Comparison of ENCODE assay signal across 11 cellular contexts in the genomic region with DNA sequence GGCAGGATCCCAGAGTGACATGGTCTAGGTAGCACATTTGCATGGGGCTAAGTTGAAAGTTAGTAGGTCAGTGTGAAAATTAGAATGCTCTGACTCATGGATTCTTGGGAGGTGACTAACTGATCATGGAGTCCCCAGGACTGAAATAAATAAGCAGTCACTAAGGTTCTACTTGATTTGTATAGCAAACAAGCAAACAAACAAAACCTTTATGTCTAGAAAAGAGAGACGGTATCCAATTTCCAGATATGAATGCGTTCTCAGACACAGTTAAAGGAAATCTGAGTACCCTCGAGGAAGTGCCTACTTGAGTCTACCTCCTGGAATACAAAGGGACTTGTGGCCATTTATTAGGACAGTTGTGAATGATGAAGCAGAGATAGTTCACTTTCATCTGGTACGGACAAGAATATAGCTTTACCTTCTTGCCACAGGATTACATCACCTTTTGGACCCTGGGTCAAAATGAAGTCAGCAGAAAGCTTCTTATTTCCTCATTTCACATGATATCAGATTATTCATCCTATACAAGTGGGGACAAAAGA. TPM values are rescaled to one million over a fixed set of nuclear protein-coding genes. Genes with fewer than 3 reads are reported as not detected.
DNase-seq lines count a peak whose midpoint lies in the region; ATAC-seq and TF ChIP-seq lines count a peak whose summit lies in the region.
"Had no signal": no experiment of that assay in that cellular context is flagged by ENCODE, and none has a peak within 500 bp of the region (broad histone marks: within the 10 kb centered on the region; RNA-seq: fewer than 3 reads in every experiment).

No MANE protein-coding gene starts in this region.

- ATAC-seq in HG02588 (IDR thresholded peaks at IDR 0.05; ENCODE audit: unreplicated experiment): no peak

- no peak overlapping the region for H3K14ac ChIP-seq in trophoblast cell (ENCODE audit: low read length)

- peaks cover 33% of the 10 kb centered on the region for H3K4me1 ChIP-seq in GM23248 (ENCODE audit: insufficient read depth)
- H3K4me1 ChIP-seq in trophoblast cell (ENCODE audit: control insufficient read depth in 1 of 2, insufficient read depth in 2 of 2, low read length in 2 of 2): peaks cover 0 to 2% of the 10 kb centered on the region in 2 experiments

- TF ChIP-seq CTCF in cardiac fibroblast (IDR thresholded peaks at IDR 0.05; ENCODE audit: low read depth, low read length): no peak

- H3F3A ChIP-seq in GM23248 (ENCODE audit: insufficient read depth): peaks cover 11% of the 10 kb centered on the region; the same call in 1 of the 2 replicates

- no peak overlapping the region for H2AFZ ChIP-seq in GM23248
- H2AFZ ChIP-seq in trophoblast cell (ENCODE audit: insufficient read depth, low read length, poor library complexity): no peak overlapping the region

- no peak overlapping the region for H2BK120ac ChIP-seq in trophoblast cell (ENCODE audit: insufficient read depth, low read length, poor library complexity)

- no peak overlapping the region for H4K91ac ChIP-seq in trophoblast cell (ENCODE audit: low read depth, low read length)

- no peak overlapping the region for H3K23ac ChIP-seq in trophoblast cell (ENCODE audit: low read length)

- peak; percentile 73 for DNase-seq in GM23248
- peak; percentile 82 for DNase-seq in NCI-H2196 (lab: John Stamatoyannopoulos, UW; ENCODE audit: unreplicated experiment)
- peak; percentile 70 to 82 for DNase-seq in cardiac fibroblast (ENCODE audit: low read depth in 2 of 2)
- peak; percentile 17 to 77 for DNase-seq in trophoblast cell
- no peak for DNase-seq in NCI-H187 treated with DMSO at 0.1 percent for 48 hours (lab: John Stamatoyannopoulos, UW)
- no peak for DNase-seq in iPS-NIHi7 (ENCODE audit: extremely low spot score)
- no peak for DNase-seq in central memory CD4-positive, alpha-beta T cell
- DNase-seq: activated CD4-positive, alpha-beta T cell treated with anti-CD3 and anti-CD28 coated beads, Interleukin-2, amount 50 U/mL, for 4 hours; cerebellar nuclear complex; sigmoid colon had no signal

- peak overlapping the region; percentile 38 for H3K27ac ChIP-seq in GM23248
- no peak overlapping the region for H3K27ac ChIP-seq in trophoblast cell (ENCODE audit: low read depth, low read length)
- H3K27ac ChIP-seq: sigmoid colon had no signal

- no peak overlapping the region for H2AK5ac ChIP-seq in trophoblast cell (ENCODE audit: low read length)

- H3K27me3 ChIP-seq in GM23248 (replicated peaks; ENCODE audit: insufficient read depth): no peaks in the 10 kb centered on the region
- no peaks in the 10 kb centered on the region for H3K27me3 ChIP-seq in trophoblast cell (ENCODE audit: insufficient read depth, low read length)
- H3K27me3 ChIP-seq: sigmoid colon had no signal

- no peak overlapping the region for H3K4ac ChIP-seq in trophoblast cell (ENCODE audit: low read depth, low read length)

- H3K18ac ChIP-seq in trophoblast cell (ENCODE audit: low read length): no peak overlapping the region

- in situ Hi-C loops in GM23248 (cut with MboI): loop anchor here (10.0 kb wide), 1 partner anchor 77 kb away; no protein-coding TSS in a partner anchor

- WGBS in GM23248 (ENCODE audit: low coverage in 1 of 2, low lambda C conversion rate in 2 of 2, missing lambda C conversion rate in 2 of 2), 2 experiments: 85 to 87% methylated on average over 4 of the region's 4 CpGs
- WGBS in trophoblast cell (ENCODE audit: extremely low coverage, insufficient coverage, insufficient read length): no CpG with 5 or more reads among the region's 4 CpGs

- H3K79me1 ChIP-seq in trophoblast cell (ENCODE audit: low read length): peaks cover 2% of the 10 kb centered on the region

- no peak overlapping the region for H4K12ac ChIP-seq in trophoblast cell (ENCODE audit: low read depth, low read length)

- no peaks in the 10 kb centered on the region for H3K9me2 ChIP-seq in GM23248 (ENCODE audit: insufficient read depth)

- no peak overlapping the region for H3K9ac ChIP-seq in GM23248
- H3K9ac ChIP-seq in trophoblast cell (ENCODE audit: low read length): no peak overlapping the region

- H4K8ac ChIP-seq in trophoblast cell (ENCODE audit: low read depth, low read length): no peak overlapping the region

- no peak overlapping the region for H2BK12ac ChIP-seq in trophoblast cell (ENCODE audit: low read length)

- H4K20me1 ChIP-seq in GM23248 (ENCODE audit: insufficient read depth): no peaks in the 10 kb centered on the region

- no peaks in the 10 kb centered on the region for H3K9me3 ChIP-seq in GM23248 (ENCODE audit: low read depth)
- H3K9me3 ChIP-seq in trophoblast cell (ENCODE audit: insufficient read depth, low read depth, low read length): no peaks in the 10 kb centered on the region
- H3K9me3 ChIP-seq: sigmoid colon had no signal

- H3K4me3 ChIP-seq in GM23248 (no peak overlapping the region), cardiac fibroblast (replicated peaks in 1 of 2; ENCODE audit: low read depth in 2 of 2, low read length in 2 of 2) (no peak overlapping the region), trophoblast cell (ENCODE audit: low read depth, low read length) (no peak overlapping the region)
- H3K4me3 ChIP-seq: sigmoid colon had no signal

- H3K79me2 ChIP-seq in GM23248 (ENCODE audit: insufficient read depth) (no peaks in the 10 kb centered on the region), trophoblast cell (ENCODE audit: control insufficient read depth, insufficient read depth, low read length, poor library complexity) (peaks cover 2% of the 10 kb centered on the region)

- H3K4me2 ChIP-seq in GM23248 (ENCODE audit: unreplicated experiment) (peak overlapping the region; percentile 14), trophoblast cell (ENCODE audit: low read length) (no peak overlapping the region)

- H2BK5ac ChIP-seq in trophoblast cell (ENCODE audit: low read depth, low read length, poor library complexity): no peak overlapping the region

- no peaks in the 10 kb centered on the region for H3K36me3 ChIP-seq in GM23248 (ENCODE audit: low read depth)
- H3K36me3 ChIP-seq in trophoblast cell (ENCODE audit: control insufficient read depth in 1 of 2, insufficient read depth in 2 of 2, low read length in 2 of 2): no peaks in the 10 kb centered on the region
- H3K36me3 ChIP-seq: sigmoid colon had no signal

RNA-seq across cellular contexts. Expression of gene AGPS, which starts 54.3 kb away (rescaled TPM):
- total RNA-seq in GM23248 (2014; rRNA removed; shearing (Covaris generic)): 32.6 and 36.7 TPM in 2 replicates
- 20.9 and 22.9 TPM in 2 replicates for polyA plus RNA-seq in GM23248 (2016; fragmentation: Nextera tagmentation; extraction: Ambion mirVana)
- 22.4 and 25.8 TPM in 2 replicates for polyA plus RNA-seq in trophoblast cell (2013)

Comparison
In these comparisons a context has a peak if more than half of its experiments do, and no peak if none do; other contexts are left out.
1. DNase-seq: peak in GM23248 (single experiment), NCI-H2196 (single experiment), cardiac fibroblast (2 of 2) and trophoblast cell (2 of 2); none in NCI-H187 treated with DMSO at 0.1 percent for 48 hours (single experiment), iPS-NIHi7 (single experiment) and central memory CD4-positive, alpha-beta T cell (single experiment).